Comparison of ENCODE assay signal across 23 cellular contexts in the genomic region with DNA sequence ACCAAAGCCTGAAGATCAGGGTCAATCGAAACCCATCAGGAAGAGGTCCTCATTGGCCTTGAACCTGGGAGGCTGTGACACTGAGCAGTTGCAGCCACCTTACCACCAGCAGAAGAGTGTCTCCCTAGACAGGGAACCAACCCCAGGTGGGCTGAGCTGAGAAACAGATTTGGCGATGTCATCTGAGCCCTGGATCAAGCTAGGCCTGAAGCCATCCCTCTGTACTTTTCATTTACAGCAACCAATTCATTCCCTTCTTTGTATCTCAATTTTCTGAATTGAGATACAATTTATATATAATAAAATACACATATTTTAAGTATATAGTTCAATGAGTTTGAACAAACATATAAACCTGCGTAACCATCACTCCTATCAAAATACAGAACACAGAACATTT. TPM values are rescaled to one million over a fixed set of nuclear protein-coding genes. Genes with fewer than 3 reads are reported as not detected.
"Had no signal": no experiment of that assay in that cellular context is flagged by ENCODE, and none has a peak within 500 bp of the region (broad histone marks: within the 10 kb centered on the region; RNA-seq: fewer than 3 reads in every experiment).

No MANE protein-coding gene starts in this region.

- H3K27me3 ChIP-seq: right atrium auricular region, suprapubic skin, vagina had no signal

- H3K36me3 ChIP-seq: lower lobe of right lung, right atrium auricular region, suprapubic skin, vagina had no signal

- FAIRE-seq: kidney had no signal

- DNase-seq: activated CD4-positive, alpha-beta T cell treated with anti-CD3 and anti-CD28 coated beads, Interleukin-2, amount 10 ng/mL, durations not matched to agents 7 days and 5 days; activated CD8-positive, alpha-beta memory T cell treated with anti-CD3 and anti-CD28 coated beads, Interleukin-2, amount 10 ng/mL, durations not matched to agents 7 days and 5 days; activated CD8-positive, alpha-beta T cell treated with anti-CD3 and anti-CD28 coated beads for 36 hours; activated gamma-delta T cell; activated naive CD4-positive, alpha-beta T cell treated with anti-CD3 and anti-CD28 coated beads, Interleukin-2, amount 50 U/mL, for 16 hours; activated naive CD8-positive, alpha-beta T cell treated with anti-CD3 and anti-CD28 coated beads, Interleukin-2, amount 50 U/mL, for 24 hours; activated T-cell treated with anti-CD3 and anti-CD28 coated beads for 4 hours; caudate nucleus; effector CD8-positive, alpha-beta T cell; erythroblast; foreskin fibroblast; kidney; lower lobe of right lung; natural killer cell; psoas muscle; stimulated activated CD4-positive, alpha-beta T cell treated with anti-CD3 and anti-CD28 coated beads, Interleukin-12 subunit alpha, Interleukin-12 subunit beta, amount 100 ng/mL, for 4 hours; stimulated activated CD4-positive, alpha-beta T cell treated with anti-CD3 and anti-CD28 coated beads, Interleukin-4, amount 100 ng/mL, for 4 hours; stimulated activated naive CD8-positive, alpha-beta T cell treated with anti-CD3 and anti-CD28 coated beads, Interleukin-15, amount 100 ng/mL, for 72 hours; T-helper 17 cell had no signal

- H3K27ac ChIP-seq: lower lobe of right lung, psoas muscle, right atrium auricular region, suprapubic skin, vagina had no signal

- H3K4me1 ChIP-seq: psoas muscle, right atrium auricular region, vagina had no signal

- H3K9me3 ChIP-seq: lower lobe of right lung, psoas muscle, right atrium auricular region, suprapubic skin, vagina had no signal

- H3K4me3 ChIP-seq: lower lobe of right lung, psoas muscle, right atrium auricular region, suprapubic skin, vagina had no signal

- ATAC-seq: activated CD4-positive, CD25-positive, alpha-beta regulatory T cell treated with anti-CD3 and anti-CD28 coated beads, Interleukin-2, amount 50 U/mL, for 24 hours; activated CD8-positive, alpha-beta memory T cell treated with anti-CD3 and anti-CD28 coated beads, Interleukin-2, amount 10 ng/mL, durations not matched to agents 7 days and 5 days; activated CD8-positive, alpha-beta T cell treated with anti-CD3 and anti-CD28 coated beads for 36 hours; activated naive CD8-positive, alpha-beta T cell treated with anti-CD3 and anti-CD28 coated beads, Interleukin-2, amount 50 U/mL, for 24 hours; lower lobe of right lung; natural killer cell; psoas muscle; stimulated activated naive CD8-positive, alpha-beta T cell treated with anti-CD3 and anti-CD28 coated beads, Interleukin-15, amount 100 ng/mL, for 72 hours; T-helper 17 cell had no signal

RNA-seq across cellular contexts. Expression of a gene that starts 14.6 kb away (rescaled TPM):
- total RNA-seq: T-helper 17 cell had no signal
